Comparison of ENCODE assay signal across 15 cellular contexts in the genomic region with DNA sequence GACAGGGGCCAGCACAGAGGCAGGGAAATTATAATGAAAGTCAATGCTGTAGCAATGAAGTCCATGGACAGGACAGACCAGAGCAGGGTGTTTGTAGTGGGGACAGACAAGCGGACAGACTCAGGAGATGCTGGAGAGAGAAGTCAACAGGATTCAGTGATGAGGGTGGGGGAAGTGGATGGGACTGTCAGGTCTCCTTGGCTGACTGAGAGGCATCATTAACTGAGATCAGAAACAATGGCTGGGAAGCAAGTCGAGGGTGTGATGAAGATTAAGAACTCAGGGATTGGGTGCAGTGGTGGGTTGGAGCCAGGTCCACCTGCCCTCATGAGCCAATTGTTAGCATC. TPM values are rescaled to one million over a fixed set of nuclear protein-coding genes. Genes with fewer than 3 reads are reported as not detected.
DNase-seq lines count a peak whose midpoint lies in the region; ATAC-seq and TF ChIP-seq lines count a peak whose summit lies in the region.
"Had no signal": no experiment of that assay in that cellular context is flagged by ENCODE, and none has a peak within 500 bp of the region (broad histone marks: within the 10 kb centered on the region; RNA-seq: fewer than 3 reads in every experiment).

No MANE protein-coding gene starts in this region.

- no peak overlapping the region for H3K4me3 Mint-ChIP-seq in activated CD4-positive, alpha-beta T cell treated with anti-CD3 and anti-CD28 coated beads, Interleukin-2, amount 10 ng/mL, durations not matched to agents 7 days and 5 days
- H3K4me3 Mint-ChIP-seq in endothelial cell (ENCODE audit: unreplicated experiment), result no peak overlapping the region
- H3K4me3 Mint-ChIP-seq: HFFc6, mesothelial cell of epicardium had no signal

- POLR2A ChIA-PET in activated CD4-positive, alpha-beta T cell treated with anti-CD3 and anti-CD28 coated beads, Interleukin-2, amount 10 ng/mL, durations not matched to agents 7 days and 5 days (lab: Charles Lee), result no interaction called here

- no peaks in the 10 kb centered on the region for H3K27me3 Mint-ChIP-seq in activated CD4-positive, alpha-beta T cell treated with anti-CD3 and anti-CD28 coated beads, Interleukin-2, amount 10 ng/mL, durations not matched to agents 7 days and 5 days
- H3K27me3 Mint-ChIP-seq in endothelial cell (ENCODE audit: unreplicated experiment), result peaks cover 2% of the 10 kb centered on the region

- H3K9me3 Mint-ChIP-seq in activated CD4-positive, alpha-beta T cell treated with anti-CD3 and anti-CD28 coated beads, Interleukin-2, amount 10 ng/mL, durations not matched to agents 7 days and 5 days, result peaks cover 3% of the 10 kb centered on the region
- H3K9me3 Mint-ChIP-seq in endothelial cell (ENCODE audit: unreplicated experiment), result no peaks in the 10 kb centered on the region
- H3K9me3 Mint-ChIP-seq: HFFc6, mesothelial cell of epicardium had no signal

- H3K27ac Mint-ChIP-seq in activated CD4-positive, alpha-beta T cell treated with anti-CD3 and anti-CD28 coated beads, Interleukin-2, amount 10 ng/mL, durations not matched to agents 7 days and 5 days, result peak overlapping the region; percentile 15
- no peak overlapping the region for H3K27ac Mint-ChIP-seq in endothelial cell (ENCODE audit: unreplicated experiment)
- H3K27ac Mint-ChIP-seq: HFFc6, mesothelial cell of epicardium had no signal

- peaks cover 9 to 26% of the 10 kb centered on the region in 2 experiments for H3K4me1 ChIP-seq in neutrophil (ENCODE audit: control insufficient read depth in 1 of 2, insufficient read depth in 1 of 2, low read depth in 1 of 2, low read length in 1 of 2)
- H3K4me1 ChIP-seq: A549, suprapubic skin had no signal

- H3K36me3 Mint-ChIP-seq in activated CD4-positive, alpha-beta T cell treated with anti-CD3 and anti-CD28 coated beads, Interleukin-2, amount 10 ng/mL, durations not matched to agents 7 days and 5 days (ENCODE audit: low read depth), result peaks cover 53% of the 10 kb centered on the region
- peaks cover 16% of the 10 kb centered on the region for H3K36me3 Mint-ChIP-seq in endothelial cell (ENCODE audit: low read depth, unreplicated experiment)

- no peak overlapping the region for H3K4me3 ChIP-seq in neutrophil (ENCODE audit: low read depth in 1 of 2, low read length in 1 of 2)
- H3K4me3 ChIP-seq: A549, SK-N-MC, suprapubic skin had no signal

- no peak for DNase-seq in activated CD4-positive, alpha-beta T cell treated with anti-CD3 and anti-CD28 coated beads, Interleukin-2, amount 10 ng/mL, durations not matched to agents 7 days and 5 days
- DNase-seq in activated CD4-positive, alpha-beta T cell treated with anti-CD3 and anti-CD28 coated beads, Interleukin-2, amount 50 U/mL, for 1 hour, result no peak
- DNase-seq in endothelial cell (ENCODE audit: low spot score), result no peak
- DNase-seq in NCI-H2081 (lab: John Stamatoyannopoulos, UW), result no peak
- DNase-seq: HFFc6, hippocampal formation, NCI-H774 had no signal

- TF ChIP-seq CTCF in neutrophil (IDR thresholded peaks at IDR 0.05) (no peak), endothelial cell (IDR thresholded peaks at IDR 0.05; ENCODE audit: unreplicated experiment) (no peak)

- H3K27ac ChIP-seq in KOPT-K1 (ENCODE audit: low read depth, low read length, poor library complexity, severe bottlenecking), result peak overlapping the region; percentile 61
- peak overlapping the region; percentile 64 for H3K27ac ChIP-seq in neutrophil
- H3K27ac ChIP-seq: A549, SK-N-MC, suprapubic skin had no signal

- peak; percentile 19 for ATAC-seq in GM21576 (IDR thresholded peaks at IDR 0.05; ENCODE audit: unreplicated experiment)
- no peak for ATAC-seq in GM21526 (IDR thresholded peaks at IDR 0.05; ENCODE audit: low FRiP score, unreplicated experiment)
- ATAC-seq: A549 had no signal

- H3K36me3 ChIP-seq in KOPT-K1 (ENCODE audit: insufficient read depth, low read length), result peaks cover 47% of the 10 kb centered on the region
- peaks cover 31% of the 10 kb centered on the region for H3K36me3 ChIP-seq in neutrophil

- CTCF ChIA-PET in activated CD4-positive, alpha-beta T cell treated with anti-CD3 and anti-CD28 coated beads, Interleukin-2, amount 10 ng/mL, durations not matched to agents 7 days and 5 days (lab: Charles Lee), result interaction anchor here (1.6 kb wide), 1 partner anchor 24 kb away, joined by 7 read pairs; no protein-coding TSS in a partner anchor

- H3K27me3 ChIP-seq in neutrophil, result no peaks in the 10 kb centered on the region
- H3K27me3 ChIP-seq: suprapubic skin had no signal

- peaks cover 42% of the 10 kb centered on the region for H3K4me1 Mint-ChIP-seq in activated CD4-positive, alpha-beta T cell treated with anti-CD3 and anti-CD28 coated beads, Interleukin-2, amount 10 ng/mL, durations not matched to agents 7 days and 5 days
- H3K4me1 Mint-ChIP-seq in endothelial cell (ENCODE audit: unreplicated experiment), result peaks cover 2% of the 10 kb centered on the region
- H3K4me1 Mint-ChIP-seq: mesothelial cell of epicardium had no signal

- no peaks in the 10 kb centered on the region for H3K9me3 ChIP-seq in KOPT-K1 (ENCODE audit: insufficient read depth, low read length, poor library complexity, severe bottlenecking)
- no peaks in the 10 kb centered on the region for H3K9me3 ChIP-seq in neutrophil
- H3K9me3 ChIP-seq: A549, suprapubic skin had no signal

RNA-seq across cellular contexts. Expression of a gene that starts 25.5 kb away (rescaled TPM):
- 10 to 100 TPM; 22.5 to 29.2 TPM for total RNA-seq in activated CD4-positive, alpha-beta T cell treated with anti-CD3 and anti-CD28 coated beads, Interleukin-2, amount 10 ng/mL, durations not matched to agents 7 days and 5 days
- total RNA-seq in endothelial cell (ENCODE audit: unreplicated experiment), result 9.0 TPM
